In genomic region chr16:27708651-27709050, GRCh38 we compare ENCODE assay signal across 13 cellular contexts.
"Had no signal": no experiment of that assay in that cellular context is flagged by ENCODE, and none has a peak within 500 bp of the region (broad histone marks: within the 10 kb centered on the region; RNA-seq: fewer than 3 reads in every experiment).

No MANE protein-coding gene starts in this region.

- H3K27ac ChIP-seq: coronary artery, hepatocyte, right atrium auricular region, testis, transverse colon had no signal

- H3K4me3 ChIP-seq: coronary artery, hepatocyte, mucosa of descending colon, right atrium auricular region, smooth muscle cell, testis, transverse colon had no signal

- H3K9me3 ChIP-seq: mucosa of descending colon, right atrium auricular region, testis, transverse colon had no signal

- DNase-seq: effector CD4-positive, alpha-beta T cell; endodermal cell; foreskin melanocyte; mammary epithelial cell; mucosa of descending colon; naive thymus-derived CD8-positive, alpha-beta T cell; stimulated activated CD4-positive, alpha-beta T cell treated with anti-CD3 and anti-CD28 coated beads, Interleukin-4, amount 100 ng/mL, for 24 hours; testis; transverse colon had no signal

- H3K27me3 ChIP-seq: hepatocyte, right atrium auricular region, testis, transverse colon had no signal

- H3K4me1 ChIP-seq: right atrium auricular region, testis, transverse colon had no signal
